ENCODE assay signal across 8 cellular contexts in the genomic region with DNA sequence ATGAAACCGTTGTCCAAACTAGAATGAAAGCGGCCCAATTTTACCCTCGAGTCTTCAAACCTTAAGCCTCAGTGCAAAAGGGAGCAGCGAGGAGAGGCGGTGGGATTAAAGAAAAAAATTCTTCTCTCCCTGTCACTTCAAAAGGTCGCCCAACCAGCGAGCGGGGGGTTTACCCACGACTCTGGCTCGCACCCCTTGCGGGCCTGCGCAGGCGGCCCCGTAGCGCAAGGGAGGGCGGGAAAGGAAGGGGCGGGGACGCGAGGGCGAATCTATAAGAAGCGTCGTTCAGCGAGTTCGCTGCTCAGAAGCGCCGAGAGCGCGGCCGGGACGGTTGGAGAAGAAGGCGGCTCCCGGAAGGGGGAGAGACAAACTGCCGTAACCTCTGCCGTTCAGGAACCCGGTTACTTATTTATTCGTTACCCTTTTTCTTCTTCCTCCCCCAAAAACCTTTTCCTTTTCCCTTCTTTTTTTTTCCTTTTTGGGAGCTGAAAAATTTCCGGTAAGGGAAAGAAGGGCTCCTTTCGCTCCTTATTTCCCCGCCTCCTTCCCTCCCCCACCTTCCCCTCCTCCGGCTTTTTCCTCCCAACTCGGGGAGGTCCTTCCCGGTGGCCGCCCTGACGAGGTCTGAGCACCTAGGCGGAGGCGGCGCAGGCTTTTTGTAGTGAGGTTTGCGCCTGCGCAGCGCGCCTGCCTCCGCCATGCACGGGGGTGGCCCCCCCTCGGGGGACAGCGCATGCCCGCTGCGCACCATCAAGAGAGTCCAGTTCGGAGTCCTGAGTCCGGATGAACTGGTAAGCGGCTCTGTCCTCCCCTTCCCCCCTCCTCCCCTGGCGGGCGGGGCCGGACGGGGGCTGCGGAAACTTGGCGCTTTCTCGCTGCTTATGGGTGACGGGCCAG. TPM values are rescaled to one million over a fixed set of nuclear protein-coding genes. Genes with fewer than 3 reads are reported as not detected.
A peak's percentile ranks its signal among the peaks of the same experiment; 100 is the strongest.
DNase-seq lines count a peak whose midpoint lies in the region; ATAC-seq and TF ChIP-seq lines count a peak whose summit lies in the region.

TSS of gene POLR2A (plus strand) at position 300 of the 897 bp plus-strand sequence.

- no peaks in the 10 kb centered on the region for H3K36me3 ChIP-seq in BJ (ENCODE audit: control insufficient read depth, insufficient read depth, low read length)

- peaks cover 70% of the 10 kb centered on the region for H3K4me1 Mint-ChIP-seq in activated CD4-positive, alpha-beta T cell treated with anti-CD3 and anti-CD28 coated beads, Interleukin-2, amount 10 ng/mL, durations not matched to agents 7 days and 5 days

- peak within 1 kb of the TSS; percentile 94 for H3K4me3 Mint-ChIP-seq in activated CD4-positive, alpha-beta T cell treated with anti-CD3 and anti-CD28 coated beads, Interleukin-2, amount 10 ng/mL, durations not matched to agents 7 days and 5 days

- no peak for TF ChIP-seq CTCF in BJ (IDR thresholded peaks at IDR 0.05; ENCODE audit: insufficient read depth, low read depth, low read length)

- peak within 1 kb of the TSS; percentile 67 for H3K4me3 ChIP-seq in BJ (ENCODE audit: low read depth, low read length)

- no peaks in the 10 kb centered on the region for H3K27me3 ChIP-seq in BJ (ENCODE audit: control insufficient read depth, insufficient read depth, low read length)

- H3K27me3 Mint-ChIP-seq in activated CD4-positive, alpha-beta T cell treated with anti-CD3 and anti-CD28 coated beads, Interleukin-2, amount 10 ng/mL, durations not matched to agents 7 days and 5 days = no peaks in the 10 kb centered on the region

- peak within 1 kb of the TSS; percentile 99 for H3K27ac Mint-ChIP-seq in activated CD4-positive, alpha-beta T cell treated with anti-CD3 and anti-CD28 coated beads, Interleukin-2, amount 10 ng/mL, durations not matched to agents 7 days and 5 days

- no peaks in the 10 kb centered on the region for H3K9me3 Mint-ChIP-seq in activated CD4-positive, alpha-beta T cell treated with anti-CD3 and anti-CD28 coated beads, Interleukin-2, amount 10 ng/mL, durations not matched to agents 7 days and 5 days

- POLR2A ChIA-PET in BJ (lab: Charles Lee) = interaction anchor here (0.5 to 1.5 kb wide), 8 partner anchors 39 to 1999 kb away, joined by 3 to 7 read pairs (median 3); partner anchors contain the start of genes DERL2, MPDU1, TMEM256 and TNFSF12
- POLR2A ChIA-PET in activated CD4-positive, alpha-beta T cell treated with anti-CD3 and anti-CD28 coated beads, Interleukin-2, amount 10 ng/mL, durations not matched to agents 7 days and 5 days (lab: Charles Lee) = interaction anchor here (0.6 to 1.1 kb wide), 3 partner anchors 25 to 86 kb away, joined by 3 to 5 read pairs (median 3); no protein-coding TSS in a partner anchor

- CTCF ChIA-PET in BJ (lab: Yijun Ruan, JAX) = interaction anchor here (2.4 to 2.8 kb wide), 2 partner anchors 47 to 76 kb away, joined by 10 to 17 read pairs; no protein-coding TSS in a partner anchor
- CTCF ChIA-PET in activated CD4-positive, alpha-beta T cell treated with anti-CD3 and anti-CD28 coated beads, Interleukin-2, amount 10 ng/mL, durations not matched to agents 7 days and 5 days (lab: Charles Lee) = interaction anchor here (1.2 to 2.1 kb wide), 2 partner anchors 48 to 76 kb away, joined by 4 to 7 read pairs; no protein-coding TSS in a partner anchor

- ATAC-seq in GM19324 (IDR thresholded peaks at IDR 0.05; ENCODE audit: low FRiP score, unreplicated experiment) (peak; percentile 76), HG03469 (IDR thresholded peaks at IDR 0.05; ENCODE audit: unreplicated experiment) (peak; percentile 50)

- peaks cover 36% of the 10 kb centered on the region for H3K36me3 Mint-ChIP-seq in activated CD4-positive, alpha-beta T cell treated with anti-CD3 and anti-CD28 coated beads, Interleukin-2, amount 10 ng/mL, durations not matched to agents 7 days and 5 days (ENCODE audit: low read depth)

- DNase-seq in BJ (ENCODE audit: low read depth) = peak; percentile 92
- peak; percentile 87 for DNase-seq in NCI-H526 treated with DMSO at 0.1 percent for 48 hours (lab: John Stamatoyannopoulos, UW)
- peak; percentile 96 for DNase-seq in activated CD4-positive, alpha-beta T cell treated with anti-CD3 and anti-CD28 coated beads, Interleukin-2, amount 10 ng/mL, durations not matched to agents 7 days and 5 days
- DNase-seq in cortex of kidney (lab: John Stamatoyannopoulos, UW) = peak; percentile 91
- DNase-seq in left kidney (ENCODE audit: low read depth, low spot score) = peak; percentile 99
- peak; percentile 96 to 98 for DNase-seq in stimulated activated CD4-positive, alpha-beta T cell treated with anti-CD3 and anti-CD28 coated beads, Interleukin-2, amount 100 ng/mL, for 24 hours

RNA-seq across cellular contexts. Expression of gene POLR2A, which starts in this region (rescaled TPM):
- 21.5 and 27.7 TPM in 2 replicates for polyA plus RNA-seq in BJ (2011; rRNA removed)
- polyA minus RNA-seq in BJ (2011; rRNA and poly(A)+ RNA removed) = 255 and 287 TPM in 2 replicates
- 100 to 1,000 TPM; 175 to 201 TPM for total RNA-seq in activated CD4-positive, alpha-beta T cell treated with anti-CD3 and anti-CD28 coated beads, Interleukin-2, amount 10 ng/mL, durations not matched to agents 7 days and 5 days

Comparison
In these comparisons a context has a peak if more than half of its experiments do, and no peak if none do; other contexts are left out.
1. Peak in every context shown above with its lines: DNase-seq, ATAC-seq and H3K4me3 ChIP-seq.